ENCODE assay signal across 20 cellular contexts in genomic region chr3:66603161-66603611, GRCh38.
DNase-seq lines count a peak whose midpoint lies in the region; ATAC-seq and TF ChIP-seq lines count a peak whose summit lies in the region.
"Had no signal": no experiment of that assay in that cellular context is flagged by ENCODE, and none has a peak within 500 bp of the region (broad histone marks: within the 10 kb centered on the region; RNA-seq: fewer than 3 reads in every experiment).

No MANE protein-coding gene starts in this region.

- peak in 1 of 2 donors; percentile 52 for ATAC-seq in naive thymus-derived CD8-positive, alpha-beta T cell
- no peak for ATAC-seq in activated CD8-positive, alpha-beta T cell treated with anti-CD3 and anti-CD28 coated beads, Interleukin-2, amount 10 ng/mL, durations not matched to agents 7 days and 5 days
- ATAC-seq: lower lobe of right lung, upper lobe of right lung had no signal

- H3K4me3 ChIP-seq in astrocyte of the spinal cord (ENCODE audit: low read depth, low read length), result no peak overlapping the region
- H3K4me3 ChIP-seq: coronary artery, lower lobe of right lung, upper lobe of right lung had no signal

- H3K36me3 Mint-ChIP-seq in naive thymus-derived CD8-positive, alpha-beta T cell, result no peaks in the 10 kb centered on the region
- no peaks in the 10 kb centered on the region for H3K36me3 Mint-ChIP-seq in osteocyte (ENCODE audit: unreplicated experiment)
- H3K36me3 Mint-ChIP-seq in activated CD8-positive, alpha-beta T cell treated with anti-CD3 and anti-CD28 coated beads, Interleukin-2, amount 10 ng/mL, durations not matched to agents 7 days and 5 days (ENCODE audit: low read depth), result no peaks in the 10 kb centered on the region
- H3K36me3 Mint-ChIP-seq: activated CD4-positive, alpha-beta memory T cell treated with anti-CD3 and anti-CD28 coated beads for 36 hours; brain had no signal

- POLR2A ChIA-PET in naive thymus-derived CD8-positive, alpha-beta T cell (lab: Charles Lee), result no interaction called here
- POLR2A ChIA-PET in activated CD8-positive, alpha-beta T cell treated with anti-CD3 and anti-CD28 coated beads, Interleukin-2, amount 10 ng/mL, durations not matched to agents 7 days and 5 days (lab: Charles Lee), result no interaction called here

- peak overlapping the region in 1 of 10 donors; percentile 2 for H3K27ac Mint-ChIP-seq in naive thymus-derived CD8-positive, alpha-beta T cell
- no peak overlapping the region for H3K27ac Mint-ChIP-seq in osteocyte (ENCODE audit: unreplicated experiment)
- H3K27ac Mint-ChIP-seq in activated CD8-positive, alpha-beta T cell treated with anti-CD3 and anti-CD28 coated beads, Interleukin-2, amount 10 ng/mL, durations not matched to agents 7 days and 5 days, result no peak overlapping the region
- H3K27ac Mint-ChIP-seq: activated CD4-positive, alpha-beta memory T cell treated with anti-CD3 and anti-CD28 coated beads for 36 hours; activated naive CD4-positive, alpha-beta T cell treated with anti-CD3 and anti-CD28 coated beads for 36 hours; HFFc6 had no signal

- H3K4me3 Mint-ChIP-seq in naive thymus-derived CD8-positive, alpha-beta T cell, result peak overlapping the region in 8 of 10 donors; percentile 41 to 72 (median 62)
- no peak overlapping the region for H3K4me3 Mint-ChIP-seq in osteocyte (ENCODE audit: unreplicated experiment)
- H3K4me3 Mint-ChIP-seq in activated CD8-positive, alpha-beta T cell treated with anti-CD3 and anti-CD28 coated beads, Interleukin-2, amount 10 ng/mL, durations not matched to agents 7 days and 5 days, result no peak overlapping the region
- H3K4me3 Mint-ChIP-seq: activated CD4-positive, alpha-beta memory T cell treated with anti-CD3 and anti-CD28 coated beads for 36 hours; activated naive CD4-positive, alpha-beta T cell treated with anti-CD3 and anti-CD28 coated beads for 36 hours; brain; HFFc6 had no signal

- DNase-seq in Daoy (ENCODE audit: low read depth) (peak; percentile 2), M059J (ENCODE audit: low read depth) (peak; percentile 9), astrocyte of the spinal cord (ENCODE audit: low read depth, low spot score) (peak; percentile 50), hepatic stellate cell (ENCODE audit: low spot score) (no peak), osteocyte (ENCODE audit: extremely low spot score, unreplicated experiment) (no peak), GOT3 (lab: John Stamatoyannopoulos, UW) (no peak)
- no peak for DNase-seq in naive thymus-derived CD8-positive, alpha-beta T cell
- DNase-seq in activated CD8-positive, alpha-beta T cell treated with anti-CD3 and anti-CD28 coated beads, Interleukin-2, amount 10 ng/mL, durations not matched to agents 7 days and 5 days, result no peak
- DNase-seq: activated CD4-positive, alpha-beta memory T cell treated with anti-CD3 and anti-CD28 coated beads for 36 hours; activated naive CD4-positive, alpha-beta T cell treated with anti-CD3 and anti-CD28 coated beads for 36 hours; Caco-2; HFFc6; lower lobe of right lung; NCI-H146; NCI-H2227 treated with DMSO at 0.1 percent for 48 hours; NCI-H82; stimulated activated CD4-positive, alpha-beta T cell treated with anti-CD3 and anti-CD28 coated beads, Interleukin-12 subunit alpha, Interleukin-12 subunit beta, amount 100 ng/mL, for 4 hours; upper lobe of right lung had no signal

- in situ Hi-C loops in astrocyte of the spinal cord (cut with HindIII; ENCODE audit: low sequenced_read_pairs), result no loop called here

- H3K9me3 Mint-ChIP-seq in naive thymus-derived CD8-positive, alpha-beta T cell, result no peaks in the 10 kb centered on the region
- no peaks in the 10 kb centered on the region for H3K9me3 Mint-ChIP-seq in osteocyte (ENCODE audit: unreplicated experiment)
- no peaks in the 10 kb centered on the region for H3K9me3 Mint-ChIP-seq in activated CD8-positive, alpha-beta T cell treated with anti-CD3 and anti-CD28 coated beads, Interleukin-2, amount 10 ng/mL, durations not matched to agents 7 days and 5 days (ENCODE audit: insufficient read depth)
- H3K9me3 Mint-ChIP-seq: activated CD4-positive, alpha-beta memory T cell treated with anti-CD3 and anti-CD28 coated beads for 36 hours; activated naive CD4-positive, alpha-beta T cell treated with anti-CD3 and anti-CD28 coated beads for 36 hours; brain; HFFc6 had no signal

- peaks cover 16 to 27% (median 18%) of the 10 kb centered on the region in 4 donors for H3K4me1 Mint-ChIP-seq in naive thymus-derived CD8-positive, alpha-beta T cell
- H3K4me1 Mint-ChIP-seq in osteocyte (ENCODE audit: unreplicated experiment), result peaks cover 4% of the 10 kb centered on the region
- H3K4me1 Mint-ChIP-seq in activated CD8-positive, alpha-beta T cell treated with anti-CD3 and anti-CD28 coated beads, Interleukin-2, amount 10 ng/mL, durations not matched to agents 7 days and 5 days (ENCODE audit: low read depth), result peaks cover 10% of the 10 kb centered on the region

- peaks cover 7 to 27% (median 8%) of the 10 kb centered on the region in 5 donors for H3K27me3 Mint-ChIP-seq in naive thymus-derived CD8-positive, alpha-beta T cell
- peaks cover 3% of the 10 kb centered on the region for H3K27me3 Mint-ChIP-seq in osteocyte (ENCODE audit: unreplicated experiment)
- H3K27me3 Mint-ChIP-seq in activated CD8-positive, alpha-beta T cell treated with anti-CD3 and anti-CD28 coated beads, Interleukin-2, amount 10 ng/mL, durations not matched to agents 7 days and 5 days (ENCODE audit: low read depth), result peaks cover 3% of the 10 kb centered on the region
- H3K27me3 Mint-ChIP-seq: brain had no signal

- CTCF ChIA-PET in activated CD8-positive, alpha-beta T cell treated with anti-CD3 and anti-CD28 coated beads, Interleukin-2, amount 10 ng/mL, durations not matched to agents 7 days and 5 days (lab: Charles Lee), result no interaction called here

- TF ChIP-seq CTCF in astrocyte of the spinal cord (IDR thresholded peaks at IDR 0.05; ENCODE audit: low read depth, low read length), result no peak
- no peak for TF ChIP-seq CTCF in osteocyte (IDR thresholded peaks at IDR 0.05)

Comparison
In these comparisons a context has a peak if more than half of its experiments do, and no peak if none do; other contexts are left out.
1. DNase-seq: peak in Daoy (single experiment), M059J (single experiment) and astrocyte of the spinal cord (single experiment); none in naive thymus-derived CD8-positive, alpha-beta T cell (0 of 10), hepatic stellate cell (single experiment), osteocyte (single experiment), GOT3 (single experiment) and activated CD8-positive, alpha-beta T cell treated with anti-CD3 and anti-CD28 coated beads, Interleukin-2, amount 10 ng/mL, durations not matched to agents 7 days and 5 days (single experiment).
2. H3K4me3 Mint-ChIP-seq: peak in naive thymus-derived CD8-positive, alpha-beta T cell (8 of 10); none in osteocyte (single experiment) and activated CD8-positive, alpha-beta T cell treated with anti-CD3 and anti-CD28 coated beads, Interleukin-2, amount 10 ng/mL, durations not matched to agents 7 days and 5 days (single experiment).